27 cellular contexts compared by ENCODE assay signal in the genomic region with DNA sequence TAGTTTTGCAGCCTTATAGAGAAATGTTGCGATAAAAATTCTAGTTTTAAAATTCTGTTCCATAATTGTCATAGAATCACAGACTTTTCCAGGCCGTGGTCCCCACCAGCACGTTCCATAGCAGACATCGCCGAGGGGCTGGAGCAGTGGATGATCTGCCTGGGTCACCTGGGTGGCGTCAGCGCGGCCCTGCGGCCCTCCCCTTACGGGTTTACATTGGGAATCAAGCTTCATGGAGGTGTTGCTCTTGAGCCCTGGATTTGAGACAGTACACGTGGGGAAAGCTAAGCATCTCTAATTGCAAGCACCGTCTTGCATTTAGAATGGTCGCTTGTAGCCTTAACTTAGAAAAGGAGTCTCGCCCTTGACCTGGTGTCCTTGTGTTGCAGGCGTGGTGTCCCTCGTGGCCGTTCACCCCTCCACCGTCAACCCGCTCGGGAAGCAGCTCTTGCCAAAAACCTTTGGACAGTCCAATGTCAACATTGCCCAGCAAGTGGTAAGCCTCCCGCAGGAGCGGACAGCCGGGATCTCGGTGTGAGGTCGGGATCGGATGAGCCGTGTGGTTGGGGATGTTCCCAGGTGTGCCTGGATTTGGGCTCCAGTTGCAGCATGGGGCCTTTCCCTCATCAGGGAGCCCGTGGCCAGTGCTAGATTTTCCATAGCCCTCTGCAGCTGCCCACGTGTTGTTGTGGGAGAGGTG. TPM values are rescaled to one million over a fixed set of nuclear protein-coding genes. Genes with fewer than 3 reads are reported as not detected.
DNase-seq lines count a peak whose midpoint lies in the region; ATAC-seq and TF ChIP-seq lines count a peak whose summit lies in the region.
"Had no signal": no experiment of that assay in that cellular context is flagged by ENCODE, and none has a peak within 500 bp of the region (broad histone marks: within the 10 kb centered on the region; RNA-seq: fewer than 3 reads in every experiment).

No MANE protein-coding gene starts in this region.

- H3K27ac ChIP-seq in right atrium auricular region (no peak overlapping the region), aorta (ENCODE audit: low read depth in 1 of 2, low read length in 2 of 2) (no peak overlapping the region)
- H3K27ac ChIP-seq: 22Rv1, BLaER1, KMS-11, SK-N-MC had no signal

- peaks cover 0 to 1% of the 10 kb centered on the region in 2 donors for H3K4me1 ChIP-seq in right atrium auricular region
- no peaks in the 10 kb centered on the region for H3K4me1 ChIP-seq in aorta (ENCODE audit: control insufficient read depth in 1 of 2, insufficient read depth in 2 of 2, low read length in 2 of 2)
- H3K4me1 ChIP-seq: BLaER1 had no signal

- H3K27me3 ChIP-seq in right atrium auricular region (no peaks in the 10 kb centered on the region), aorta (ENCODE audit: control insufficient read depth in 1 of 2, insufficient read depth in 2 of 2, low read length in 1 of 2) (no peaks in the 10 kb centered on the region), MG63 (no peaks in the 10 kb centered on the region)
- H3K27me3 ChIP-seq: BLaER1 had no signal

- ATAC-seq in left lobe of liver (peak; percentile 86), aorta (ENCODE audit: low FRiP score) (no peak)
- ATAC-seq: GM12878, GM23338, HCT116 had no signal

- WGBS in aorta, 2 donors = 89 to 90% methylated on average over 29 of the region's 29 CpGs

- no peaks in the 10 kb centered on the region for H3K9me3 ChIP-seq in right atrium auricular region
- H3K9me3 ChIP-seq in aorta (ENCODE audit: control insufficient read depth, low read length) = no peaks in the 10 kb centered on the region
- no peaks in the 10 kb centered on the region for H3K9me3 ChIP-seq in MG63
- H3K9me3 ChIP-seq: BLaER1 had no signal

- intact Hi-C loops in cardiac septum (cut with DNase I) (no loop called here), posterior vena cava (cut with DNase I) (no loop called here), aorta (cut with DNase I) (no loop called here)

- no peak overlapping the region for H3K4me3 ChIP-seq in right atrium auricular region
- no peak overlapping the region for H3K4me3 ChIP-seq in aorta (ENCODE audit: low read length in 2 of 2)
- H3K4me3 ChIP-seq in MG63 = no peak overlapping the region
- H3K4me3 ChIP-seq: BLaER1, GM12878, GM23338, SK-N-MC had no signal

- TF ChIP-seq CTCF in right atrium auricular region (IDR thresholded peaks at IDR 0.05) = no peak

- H3K36me3 ChIP-seq in right atrium auricular region (peaks cover 21% of the 10 kb centered on the region), aorta (ENCODE audit: control insufficient read depth in 1 of 2, insufficient read depth in 2 of 2, low read length in 1 of 2) (no peaks in the 10 kb centered on the region), MG63 (peaks cover 46% of the 10 kb centered on the region)

- DNase-seq in cardiac septum (ENCODE audit: low spot score) = peak; percentile 53
- no peak for DNase-seq in right atrium auricular region (ENCODE audit: low spot score)
- DNase-seq in left lobe of liver (ENCODE audit: low spot score) = peak; percentile 76
- peak; percentile 75 for DNase-seq in posterior vena cava (ENCODE audit: low spot score)
- DNase-seq in aorta = peak; percentile 42 to 73
- no peak for DNase-seq in SHP77 treated with DMSO at 0.1 percent for 48 hours (lab: John Stamatoyannopoulos, UW)
- DNase-seq in MG63 = no peak
- DNase-seq in activated CD4-positive, alpha-beta T cell treated with anti-CD3 and anti-CD28 coated beads for 4 hours = no peak
- DNase-seq: ACHN; CD4-positive, alpha-beta memory T cell; DND-41; IMR-90; NCI-H1105; NCI-H1694; NCI-H2081; NCI-H2171; NCI-H345; NCI-H526; OCI-M1; SHP77 had no signal

RNA-seq across cellular contexts. Expression of a gene that starts 35.1 kb away (rescaled TPM):
- total RNA-seq in cardiac septum (not detected), right atrium auricular region (not detected), left lobe of liver (not detected), posterior vena cava (not detected), aorta (not detected)
- polyA plus RNA-seq in aorta = not detected
- total RNA-seq in MG63 (2014; rRNA removed; shearing (Covaris generic); ENCODE audit: low replicate concordance) = not detected in 2 replicates
- total RNA-seq: CD4-positive, alpha-beta memory T cell; GM12878; GM23338; IMR-90 had no signal
- polyA plus RNA-seq: GM23338, IMR-90 had no signal

RNA-seq across cellular contexts. Expression of a gene that starts 38.4 kb away (rescaled TPM):
- total RNA-seq in cardiac septum (38.8 TPM), right atrium auricular region (10 to 100 TPM; 34.4 to 40.4 TPM), left lobe of liver (23.5 TPM), posterior vena cava (10 to 100 TPM; 36.6 to 40.3 TPM), aorta (10 to 100 TPM; 29.7 to 36.6 TPM)
- 10 to 100 TPM; 17.4 to 36.4 TPM for polyA plus RNA-seq in aorta
- total RNA-seq in MG63 (2014; rRNA removed; shearing (Covaris generic); ENCODE audit: low replicate concordance) = 38.3 and 131 TPM in 2 replicates

RNA-seq across cellular contexts. Expression of a gene that starts 44.1 kb away (rescaled TPM):
- total RNA-seq in cardiac septum (0.48 TPM), right atrium auricular region (not detected), left lobe of liver (not detected), posterior vena cava (not detected), aorta (under 1 TPM in 1 of 2 donors, not detected in 1; 0.10 TPM)
- not detected for polyA plus RNA-seq in aorta
- not detected in 2 replicates for total RNA-seq in MG63 (2014; rRNA removed; shearing (Covaris generic); ENCODE audit: low replicate concordance)
- total RNA-seq: CD4-positive, alpha-beta memory T cell; GM23338; IMR-90 had no signal
- polyA plus RNA-seq: CD4-positive, alpha-beta memory T cell; GM23338; IMR-90 had no signal

Comparison
In these comparisons a context has a peak if more than half of its experiments do, and no peak if none do; other contexts are left out.
1. DNase-seq: peak in cardiac septum (single experiment), left lobe of liver (single experiment), posterior vena cava (single experiment) and aorta (2 of 2); none in right atrium auricular region (single experiment), SHP77 treated with DMSO at 0.1 percent for 48 hours (single experiment), MG63 (single experiment) and activated CD4-positive, alpha-beta T cell treated with anti-CD3 and anti-CD28 coated beads for 4 hours (0 of 2).